In genomic region chr17:59561042-59561441, GRCh38 we compare ENCODE assay signal across 8 cellular contexts. TPM values are rescaled to one million over a fixed set of nuclear protein-coding genes. Genes with fewer than 3 reads are reported as not detected.
A peak's percentile ranks its signal among the peaks of the same experiment; 100 is the strongest.
DNase-seq lines count a peak whose midpoint lies in the region; ATAC-seq, FAIRE-seq and TF ChIP-seq lines count a peak whose summit lies in the region.

No MANE protein-coding gene starts in this region.

- no peak overlapping the region for H3K9ac ChIP-seq in kidney (ENCODE audit: low read length in 2 of 2)

- H3K4me3 ChIP-seq in kidney epithelial cell (ENCODE audit: low read depth, low read length) (no peak overlapping the region), kidney (ENCODE audit: low read length in 2 of 2) (no peak overlapping the region)

- intact Hi-C loops in Calu3 (cut with micrococcal nuclease; ENCODE audit: unreplicated experiment) (no loop called here), posterior vena cava (cut with DNase I) (loop anchor here in 1 of 2 donors (5.0 kb wide), 1 partner anchor 109 kb away; no protein-coding TSS in a partner anchor), kidney (cut with DNase I) (no loop called here)
- intact Hi-C loops in activated CD4-positive, alpha-beta T cell treated with anti-CD3 and anti-CD28 coated beads for 36 hours (cut with DNase I, micrococcal nuclease) = loop anchor here (1.0 to 10.0 kb wide), 2 partner anchors 250 to 406 kb away; partner anchors contain the start of genes PRR11 (in 1 of the 2) and SKA2 (in 1 of the 2)

- H3K4me1 ChIP-seq in kidney (ENCODE audit: control insufficient read depth in 1 of 2, insufficient read depth in 1 of 2, low read depth in 1 of 2, low read length in 2 of 2) = peaks cover 0 to 3% of the 10 kb centered on the region in 2 donors

- DNase-seq in Calu3 = peak; percentile 6
- DNase-seq in HT1080 (ENCODE audit: low read depth) = peak; percentile 44
- DNase-seq in SW480 (ENCODE audit: low spot score) = peak; percentile 48
- no peak for DNase-seq in kidney epithelial cell (ENCODE audit: low read depth)
- DNase-seq in posterior vena cava (ENCODE audit: low spot score) = no peak
- DNase-seq in kidney = no peak
- DNase-seq in activated CD4-positive, alpha-beta T cell treated with anti-CD3 and anti-CD28 coated beads for 36 hours = no peak

- TF ChIP-seq CTCF in Calu3 (IDR thresholded peaks at IDR 0.05; ENCODE audit: unreplicated experiment) (no peak), kidney epithelial cell (IDR thresholded peaks at IDR 0.05; ENCODE audit: insufficient read depth, low read length, poor library complexity, severe bottlenecking) (peak; percentile 41), kidney (IDR thresholded peaks at IDR 0.05; ENCODE audit: borderline replicate concordance, extremely low read depth, insufficient read depth) (no peak)

- H3K36me3 Mint-ChIP-seq in Calu3 (ENCODE audit: insufficient read depth, unreplicated experiment) = peaks cover 12% of the 10 kb centered on the region
- peaks cover 5% of the 10 kb centered on the region for H3K36me3 Mint-ChIP-seq in activated CD4-positive, alpha-beta T cell treated with anti-CD3 and anti-CD28 coated beads for 36 hours (ENCODE audit: low read depth)

- no TSS peak for BruUV-seq in Calu3 (replicated peaks; lab: Mats Ljungman, UMichigan)

- ATAC-seq in activated CD4-positive, alpha-beta T cell treated with anti-CD3 and anti-CD28 coated beads for 36 hours = no peak
- ATAC-seq in GM18868 (IDR thresholded peaks at IDR 0.05; ENCODE audit: unreplicated experiment) = no peak

- H3K36me3 ChIP-seq in kidney epithelial cell (ENCODE audit: control insufficient read depth, insufficient read depth, low read length) = no peaks in the 10 kb centered on the region
- no peaks in the 10 kb centered on the region for H3K36me3 ChIP-seq in kidney (ENCODE audit: control insufficient read depth in 1 of 2, insufficient read depth in 2 of 2, low read length in 2 of 2)

- no peaks in the 10 kb centered on the region for H3K27me3 ChIP-seq in kidney epithelial cell (ENCODE audit: control insufficient read depth, insufficient read depth, low read length)

- no peaks in the 10 kb centered on the region for H3K9me3 Mint-ChIP-seq in Calu3 (ENCODE audit: low read depth, unreplicated experiment)
- H3K9me3 Mint-ChIP-seq in activated CD4-positive, alpha-beta T cell treated with anti-CD3 and anti-CD28 coated beads for 36 hours (ENCODE audit: low read depth) = peaks cover 7% of the 10 kb centered on the region

- H3K9me3 ChIP-seq in kidney (ENCODE audit: control insufficient read depth in 1 of 2, low read length in 2 of 2) = no peaks in the 10 kb centered on the region

- H3K27ac Mint-ChIP-seq in Calu3 (ENCODE audit: unreplicated experiment) = no peak overlapping the region
- no peak overlapping the region for H3K27ac Mint-ChIP-seq in activated CD4-positive, alpha-beta T cell treated with anti-CD3 and anti-CD28 coated beads for 36 hours

- FAIRE-seq in kidney (lab: Jason Lieb, UNC) = no peak

- no peak overlapping the region for H3K4me3 Mint-ChIP-seq in Calu3 (ENCODE audit: low read depth, unreplicated experiment)
- no peak overlapping the region for H3K4me3 Mint-ChIP-seq in activated CD4-positive, alpha-beta T cell treated with anti-CD3 and anti-CD28 coated beads for 36 hours

- no peaks in the 10 kb centered on the region for H3K27me3 Mint-ChIP-seq in Calu3 (ENCODE audit: unreplicated experiment)
- H3K27me3 Mint-ChIP-seq in activated CD4-positive, alpha-beta T cell treated with anti-CD3 and anti-CD28 coated beads for 36 hours = no peaks in the 10 kb centered on the region

- H3K27ac ChIP-seq in kidney (ENCODE audit: low read depth in 2 of 2, low read length in 2 of 2) = no peak overlapping the region

- H3K4me1 Mint-ChIP-seq in Calu3 (ENCODE audit: low read depth, unreplicated experiment) = no peaks in the 10 kb centered on the region
- peaks cover 8% of the 10 kb centered on the region for H3K4me1 Mint-ChIP-seq in activated CD4-positive, alpha-beta T cell treated with anti-CD3 and anti-CD28 coated beads for 36 hours

- POLR2A ChIA-PET in activated CD4-positive, alpha-beta T cell treated with anti-CD3 and anti-CD28 coated beads for 36 hours (lab: Charles Lee) = no interaction called here

- CTCF ChIA-PET in Calu3 (lab: Charles Lee) = no interaction called here
- CTCF ChIA-PET in activated CD4-positive, alpha-beta T cell treated with anti-CD3 and anti-CD28 coated beads for 36 hours (lab: Charles Lee) = interaction anchor here (0.6 to 1.2 kb wide), 3 partner anchors 9 to 1254 kb away, joined by 3 to 4 read pairs (median 3); no protein-coding TSS in a partner anchor

RNA-seq across cellular contexts. Expression of gene DHX40, which starts 4.4 kb away (rescaled TPM):
- total RNA-seq in Calu3 (2022) (12.6 and 14.9 TPM in 2 replicates), kidney epithelial cell (40.8 and 42.9 TPM in 2 replicates), posterior vena cava (10 to 100 TPM; 24.7 to 26.8 TPM), kidney (41.4 TPM)
- 21.2 and 24.3 TPM in 2 replicates for total RNA-seq in HT1080 (2014; rRNA removed; shearing (Covaris generic))
- 21.7 and 30.0 TPM in 2 replicates for polyA plus RNA-seq in HT1080 (2015; cell fraction: cytosol; rRNA removed)
- 35.8 and 38.3 TPM in 2 replicates for polyA plus RNA-seq in HT1080 (2015; cell fraction: nucleus; rRNA removed)
- 23.8 TPM for polyA plus RNA-seq in kidney (ENCODE audit: insufficient read depth, low read depth, low replicate concordance)
- 10 to 100 TPM; 22.9 to 24.1 TPM for total RNA-seq in activated CD4-positive, alpha-beta T cell treated with anti-CD3 and anti-CD28 coated beads for 36 hours

RNA-seq across cellular contexts. Expression of gene CLTC, which starts 58.7 kb away (rescaled TPM):
- 187 and 212 TPM in 2 replicates for total RNA-seq in Calu3 (2022)
- 89.5 and 101 TPM in 2 replicates for total RNA-seq in HT1080 (2014; rRNA removed; shearing (Covaris generic))
- 81.8 and 87.0 TPM in 2 replicates for polyA plus RNA-seq in HT1080 (2015; cell fraction: cytosol; rRNA removed)
- polyA plus RNA-seq in HT1080 (2015; cell fraction: nucleus; rRNA removed) = 379 and 397 TPM in 2 replicates
- total RNA-seq in kidney epithelial cell = 296 and 337 TPM in 2 replicates
- total RNA-seq in posterior vena cava = 100 to 1,000 TPM; 250 to 254 TPM
- 259 TPM for total RNA-seq in kidney
- polyA plus RNA-seq in kidney (ENCODE audit: insufficient read depth, low read depth, low replicate concordance) = 213 TPM
- 100 to 1,000 TPM; 180 to 186 TPM for total RNA-seq in activated CD4-positive, alpha-beta T cell treated with anti-CD3 and anti-CD28 coated beads for 36 hours

Comparison
In these comparisons a context has a peak if more than half of its experiments do, and no peak if none do; other contexts are left out.
1. DNase-seq: peak in Calu3 (single experiment), HT1080 (single experiment) and SW480 (single experiment); none in kidney epithelial cell (single experiment), posterior vena cava (single experiment), kidney (single experiment) and activated CD4-positive, alpha-beta T cell treated with anti-CD3 and anti-CD28 coated beads for 36 hours (single experiment).
2. intact Hi-C loops: an anchor here in activated CD4-positive, alpha-beta T cell treated with anti-CD3 and anti-CD28 coated beads for 36 hours (1.0 to 10.0 kb wide); none called in Calu3 and kidney.